In the genomic region with DNA sequence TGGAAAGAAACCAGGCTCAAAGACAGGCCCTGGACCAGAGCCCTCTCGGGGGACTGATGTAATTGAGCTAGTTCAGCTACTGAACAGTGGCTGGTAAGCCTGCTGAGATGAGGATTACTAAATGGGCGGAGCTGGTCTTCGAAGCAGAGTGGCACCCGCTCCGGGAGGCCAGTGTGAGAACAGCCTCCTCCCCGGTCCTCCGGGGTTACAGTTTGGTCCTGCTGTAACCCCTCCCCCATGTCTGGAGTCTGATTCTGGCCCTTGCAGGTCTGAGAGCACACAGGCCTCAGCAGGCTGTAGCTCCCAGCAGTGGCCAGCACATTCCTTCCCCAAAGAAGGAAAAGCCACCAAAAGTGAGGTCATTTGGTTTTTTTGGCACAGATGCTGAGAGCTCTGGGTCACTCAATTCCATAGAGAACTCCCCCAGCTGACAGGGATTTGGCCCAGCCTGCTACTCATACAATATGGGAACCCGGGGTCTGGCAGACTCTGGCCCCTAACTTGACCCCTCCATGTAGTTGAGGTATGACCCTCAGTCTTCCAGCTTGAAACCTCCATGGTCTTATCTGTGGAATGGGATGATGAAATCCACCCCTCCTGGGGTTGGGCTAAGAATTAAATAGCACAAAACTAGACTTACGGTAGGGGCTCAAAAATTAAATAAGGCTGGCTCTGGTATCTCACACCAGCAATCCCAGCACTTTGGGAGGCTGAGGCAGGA, we compare ENCODE assay signal across 1 cellular context.
TF ChIP-seq lines count a peak whose summit lies in the region.

No MANE protein-coding gene starts in this region.

TF ChIP-seq in HepG2, 621 proteins besides CTCF, POLR2A, EP300 and RAD21 (continued from another document and continues in another):
- TF ChIP-seq, protein P1, sequence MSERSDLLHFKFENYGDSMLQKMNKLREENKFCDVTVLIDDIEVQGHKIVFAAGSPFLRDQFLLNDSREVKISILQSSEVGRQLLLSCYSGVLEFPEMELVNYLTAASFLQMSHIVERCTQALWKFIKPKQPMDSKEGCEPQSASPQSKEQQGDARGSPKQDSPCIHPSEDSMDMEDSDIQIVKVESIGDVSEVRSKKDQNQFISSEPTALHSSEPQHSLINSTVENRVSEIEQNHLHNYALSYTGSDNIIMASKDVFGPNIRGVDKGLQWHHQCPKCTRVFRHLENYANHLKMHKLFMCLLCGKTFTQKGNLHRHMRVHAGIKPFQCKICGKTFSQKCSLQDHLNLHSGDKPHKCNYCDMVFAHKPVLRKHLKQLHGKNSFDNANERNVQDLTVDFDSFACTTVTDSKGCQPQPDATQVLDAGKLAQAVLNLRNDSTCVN (CRISPR knock-in tag; IDR thresholded peaks at IDR 0.05; ENCODE audit: borderline replicate concordance), result 0 out of 2 replicates have a peak, but pooled peaks have one; percentile 29
- no peak for TF ChIP-seq FOXA3 (CRISPR knock-in tag; IDR thresholded peaks at IDR 0.05)
- TF ChIP-seq KLF6 (CRISPR knock-in tag; IDR thresholded peaks at IDR 0.05), result no peak
- peak; percentile 42 for TF ChIP-seq CEBPG (CRISPR knock-in tag; IDR thresholded peaks at IDR 0.05)
- TF ChIP-seq PRPF4 (IDR thresholded peaks at IDR 0.05; ENCODE audit: low read depth, low read length, poor library complexity, severe bottlenecking), result no peak
- TF ChIP-seq, protein P2, sequence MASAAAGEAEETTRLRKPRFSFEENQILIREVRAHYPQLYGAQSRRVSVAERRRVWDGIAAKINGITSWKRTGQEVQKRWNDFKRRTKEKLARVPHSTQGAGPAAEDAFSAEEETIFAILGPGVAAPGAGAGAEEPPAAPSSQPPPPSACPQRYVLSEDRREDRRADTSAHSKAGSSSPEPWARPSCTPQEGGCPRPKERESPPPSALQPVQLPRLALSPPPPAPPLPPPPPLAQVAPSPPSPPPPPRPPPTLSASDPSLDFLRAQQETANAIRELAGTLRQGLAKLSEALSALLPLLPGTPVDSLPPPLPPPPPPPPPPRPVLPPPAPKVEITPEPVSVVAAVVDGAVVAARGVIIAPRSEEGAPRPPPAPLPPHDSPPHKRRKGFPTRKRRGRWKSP (CRISPR knock-in tag; IDR thresholded peaks at IDR 0.05), result peak; percentile 27; the same call in 1 of the 2 replicates
- TF ChIP-seq, protein P3, sequence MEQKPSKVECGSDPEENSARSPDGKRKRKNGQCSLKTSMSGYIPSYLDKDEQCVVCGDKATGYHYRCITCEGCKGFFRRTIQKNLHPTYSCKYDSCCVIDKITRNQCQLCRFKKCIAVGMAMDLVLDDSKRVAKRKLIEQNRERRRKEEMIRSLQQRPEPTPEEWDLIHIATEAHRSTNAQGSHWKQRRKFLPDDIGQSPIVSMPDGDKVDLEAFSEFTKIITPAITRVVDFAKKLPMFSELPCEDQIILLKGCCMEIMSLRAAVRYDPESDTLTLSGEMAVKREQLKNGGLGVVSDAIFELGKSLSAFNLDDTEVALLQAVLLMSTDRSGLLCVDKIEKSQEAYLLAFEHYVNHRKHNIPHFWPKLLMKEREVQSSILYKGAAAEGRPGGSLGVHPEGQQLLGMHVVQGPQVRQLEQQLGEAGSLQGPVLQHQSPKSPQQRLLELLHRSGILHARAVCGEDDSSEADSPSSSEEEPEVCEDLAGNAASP (CRISPR knock-in tag; IDR thresholded peaks at IDR 0.05; ENCODE audit: borderline replicate concordance), result peak; percentile 48; the same call in 1 of the 2 replicates
- TF ChIP-seq ZNF234 (CRISPR knock-in tag; conservative IDR thresholded peaks at IDR 0.05), result no peak
- TF ChIP-seq SMAD9 (CRISPR knock-in tag; IDR thresholded peaks at IDR 0.05), result no peak
- TF ChIP-seq, protein P4, sequence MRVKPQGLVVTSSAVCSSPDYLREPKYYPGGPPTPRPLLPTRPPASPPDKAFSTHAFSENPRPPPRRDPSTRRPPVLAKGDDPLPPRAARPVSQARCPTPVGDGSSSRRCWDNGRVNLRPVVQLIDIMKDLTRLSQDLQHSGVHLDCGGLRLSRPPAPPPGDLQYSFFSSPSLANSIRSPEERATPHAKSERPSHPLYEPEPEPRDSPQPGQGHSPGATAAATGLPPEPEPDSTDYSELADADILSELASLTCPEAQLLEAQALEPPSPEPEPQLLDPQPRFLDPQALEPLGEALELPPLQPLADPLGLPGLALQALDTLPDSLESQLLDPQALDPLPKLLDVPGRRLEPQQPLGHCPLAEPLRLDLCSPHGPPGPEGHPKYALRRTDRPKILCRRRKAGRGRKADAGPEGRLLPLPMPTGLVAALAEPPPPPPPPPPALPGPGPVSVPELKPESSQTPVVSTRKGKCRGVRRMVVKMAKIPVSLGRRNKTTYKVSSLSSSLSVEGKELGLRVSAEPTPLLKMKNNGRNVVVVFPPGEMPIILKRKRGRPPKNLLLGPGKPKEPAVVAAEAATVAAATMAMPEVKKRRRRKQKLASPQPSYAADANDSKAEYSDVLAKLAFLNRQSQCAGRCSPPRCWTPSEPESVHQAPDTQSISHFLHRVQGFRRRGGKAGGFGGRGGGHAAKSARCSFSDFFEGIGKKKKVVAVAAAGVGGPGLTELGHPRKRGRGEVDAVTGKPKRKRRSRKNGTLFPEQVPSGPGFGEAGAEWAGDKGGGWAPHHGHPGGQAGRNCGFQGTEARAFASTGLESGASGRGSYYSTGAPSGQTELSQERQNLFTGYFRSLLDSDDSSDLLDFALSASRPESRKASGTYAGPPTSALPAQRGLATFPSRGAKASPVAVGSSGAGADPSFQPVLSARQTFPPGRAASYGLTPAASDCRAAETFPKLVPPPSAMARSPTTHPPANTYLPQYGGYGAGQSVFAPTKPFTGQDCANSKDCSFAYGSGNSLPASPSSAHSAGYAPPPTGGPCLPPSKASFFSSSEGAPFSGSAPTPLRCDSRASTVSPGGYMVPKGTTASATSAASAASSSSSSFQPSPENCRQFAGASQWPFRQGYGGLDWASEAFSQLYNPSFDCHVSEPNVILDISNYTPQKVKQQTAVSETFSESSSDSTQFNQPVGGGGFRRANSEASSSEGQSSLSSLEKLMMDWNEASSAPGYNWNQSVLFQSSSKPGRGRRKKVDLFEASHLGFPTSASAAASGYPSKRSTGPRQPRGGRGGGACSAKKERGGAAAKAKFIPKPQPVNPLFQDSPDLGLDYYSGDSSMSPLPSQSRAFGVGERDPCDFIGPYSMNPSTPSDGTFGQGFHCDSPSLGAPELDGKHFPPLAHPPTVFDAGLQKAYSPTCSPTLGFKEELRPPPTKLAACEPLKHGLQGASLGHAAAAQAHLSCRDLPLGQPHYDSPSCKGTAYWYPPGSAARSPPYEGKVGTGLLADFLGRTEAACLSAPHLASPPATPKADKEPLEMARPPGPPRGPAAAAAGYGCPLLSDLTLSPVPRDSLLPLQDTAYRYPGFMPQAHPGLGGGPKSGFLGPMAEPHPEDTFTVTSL (CRISPR knock-in tag; IDR thresholded peaks at IDR 0.05; ENCODE audit: borderline replicate concordance), result peak; percentile 40; the same call in 1 of the 2 replicates
- TF ChIP-seq ZNF451 (CRISPR knock-in tag; IDR thresholded peaks at IDR 0.05), result 0 out of 2 replicates have a peak, but pooled peaks have one; percentile 18
- no peak for TF ChIP-seq CAMTA2 (CRISPR knock-in tag; IDR thresholded peaks at IDR 0.05; ENCODE audit: borderline replicate concordance)
- TF ChIP-seq, protein P5, sequence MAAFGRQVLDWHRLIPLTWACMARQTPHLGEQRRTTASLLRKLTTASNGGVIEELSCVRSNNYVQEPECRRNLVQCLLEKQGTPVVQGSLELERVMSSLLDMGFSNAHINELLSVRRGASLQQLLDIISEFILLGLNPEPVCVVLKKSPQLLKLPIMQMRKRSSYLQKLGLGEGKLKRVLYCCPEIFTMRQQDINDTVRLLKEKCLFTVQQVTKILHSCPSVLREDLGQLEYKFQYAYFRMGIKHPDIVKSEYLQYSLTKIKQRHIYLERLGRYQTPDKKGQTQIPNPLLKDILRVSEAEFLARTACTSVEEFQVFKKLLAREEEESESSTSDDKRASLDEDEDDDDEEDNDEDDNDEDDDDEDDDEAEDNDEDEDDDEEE (CRISPR knock-in tag; IDR thresholded peaks at IDR 0.05), result no peak
- TF ChIP-seq TEAD3 (CRISPR knock-in tag; optimal IDR thresholded peaks at IDR 0.05; ENCODE audit: borderline replicate concordance), result peak; percentile 35
- TF ChIP-seq ZNF557 (CRISPR knock-in tag; IDR thresholded peaks at IDR 0.05), result 0 out of 2 replicates have a peak, but pooled peaks have one; percentile 26
- TF ChIP-seq SP1 (IDR thresholded peaks at IDR 0.05), result no peak
- 0 out of 2 replicates have a peak, but pooled peaks have one; percentile 10 for TF ChIP-seq SP1 (CRISPR knock-in tag; IDR thresholded peaks at IDR 0.05)
- TF ChIP-seq SIX4 (CRISPR knock-in tag; IDR thresholded peaks at IDR 0.05), result 0 out of 2 replicates have a peak, but pooled peaks have one; percentile 8
- TF ChIP-seq BCL6 (CRISPR knock-in tag; IDR thresholded peaks at IDR 0.05), result peak; percentile 49; the same call in 1 of the 2 replicates
- peak; percentile 21; the same call in 1 of the 2 replicates for TF ChIP-seq MYC (CRISPR knock-in tag; IDR thresholded peaks at IDR 0.05; ENCODE audit: borderline replicate concordance)
- TF ChIP-seq ZNF501 (CRISPR knock-in tag; IDR thresholded peaks at IDR 0.05), result 0 out of 2 replicates have a peak, but pooled peaks have one; percentile 16
- TF ChIP-seq ZNF556 (CRISPR knock-in tag; IDR thresholded peaks at IDR 0.05; ENCODE audit: borderline replicate concordance), result 0 out of 2 replicates have a peak, but pooled peaks have one; percentile 15
- 0 out of 2 replicates have a peak, but pooled peaks have one; percentile 41 for TF ChIP-seq ZNF761 (CRISPR knock-in tag; conservative IDR thresholded peaks at IDR 0.05)
- 0 out of 2 replicates have a peak, but pooled peaks have one; percentile 26 for TF ChIP-seq SRF (IDR thresholded peaks at IDR 0.05; ENCODE audit: low read depth, low read length)
- peak; percentile 62 for TF ChIP-seq SAP130 (CRISPR knock-in tag; IDR thresholded peaks at IDR 0.05; ENCODE audit: low read depth)
- TF ChIP-seq ZNF816 (CRISPR knock-in tag; IDR thresholded peaks at IDR 0.05; ENCODE audit: borderline replicate concordance), result 0 out of 2 replicates have a peak, but pooled peaks have one; percentile 37
- TF ChIP-seq ZNF17 (CRISPR knock-in tag; IDR thresholded peaks at IDR 0.05), result no peak
- TF ChIP-seq, protein P6, sequence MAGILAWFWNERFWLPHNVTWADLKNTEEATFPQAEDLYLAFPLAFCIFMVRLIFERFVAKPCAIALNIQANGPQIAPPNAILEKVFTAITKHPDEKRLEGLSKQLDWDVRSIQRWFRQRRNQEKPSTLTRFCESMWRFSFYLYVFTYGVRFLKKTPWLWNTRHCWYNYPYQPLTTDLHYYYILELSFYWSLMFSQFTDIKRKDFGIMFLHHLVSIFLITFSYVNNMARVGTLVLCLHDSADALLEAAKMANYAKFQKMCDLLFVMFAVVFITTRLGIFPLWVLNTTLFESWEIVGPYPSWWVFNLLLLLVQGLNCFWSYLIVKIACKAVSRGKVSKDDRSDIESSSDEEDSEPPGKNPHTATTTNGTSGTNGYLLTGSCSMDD (CRISPR knock-in tag; IDR thresholded peaks at IDR 0.05), result no peak
- TF ChIP-seq, protein P7, sequence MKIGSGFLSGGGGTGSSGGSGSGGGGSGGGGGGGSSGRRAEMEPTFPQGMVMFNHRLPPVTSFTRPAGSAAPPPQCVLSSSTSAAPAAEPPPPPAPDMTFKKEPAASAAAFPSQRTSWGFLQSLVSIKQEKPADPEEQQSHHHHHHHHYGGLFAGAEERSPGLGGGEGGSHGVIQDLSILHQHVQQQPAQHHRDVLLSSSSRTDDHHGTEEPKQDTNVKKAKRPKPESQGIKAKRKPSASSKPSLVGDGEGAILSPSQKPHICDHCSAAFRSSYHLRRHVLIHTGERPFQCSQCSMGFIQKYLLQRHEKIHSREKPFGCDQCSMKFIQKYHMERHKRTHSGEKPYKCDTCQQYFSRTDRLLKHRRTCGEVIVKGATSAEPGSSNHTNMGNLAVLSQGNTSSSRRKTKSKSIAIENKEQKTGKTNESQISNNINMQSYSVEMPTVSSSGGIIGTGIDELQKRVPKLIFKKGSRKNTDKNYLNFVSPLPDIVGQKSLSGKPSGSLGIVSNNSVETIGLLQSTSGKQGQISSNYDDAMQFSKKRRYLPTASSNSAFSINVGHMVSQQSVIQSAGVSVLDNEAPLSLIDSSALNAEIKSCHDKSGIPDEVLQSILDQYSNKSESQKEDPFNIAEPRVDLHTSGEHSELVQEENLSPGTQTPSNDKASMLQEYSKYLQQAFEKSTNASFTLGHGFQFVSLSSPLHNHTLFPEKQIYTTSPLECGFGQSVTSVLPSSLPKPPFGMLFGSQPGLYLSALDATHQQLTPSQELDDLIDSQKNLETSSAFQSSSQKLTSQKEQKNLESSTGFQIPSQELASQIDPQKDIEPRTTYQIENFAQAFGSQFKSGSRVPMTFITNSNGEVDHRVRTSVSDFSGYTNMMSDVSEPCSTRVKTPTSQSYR (CRISPR knock-in tag; IDR thresholded peaks at IDR 0.05; ENCODE audit: borderline replicate concordance), result peak; percentile 73; the same call in 1 of the 2 replicates
- TF ChIP-seq, protein P8, sequence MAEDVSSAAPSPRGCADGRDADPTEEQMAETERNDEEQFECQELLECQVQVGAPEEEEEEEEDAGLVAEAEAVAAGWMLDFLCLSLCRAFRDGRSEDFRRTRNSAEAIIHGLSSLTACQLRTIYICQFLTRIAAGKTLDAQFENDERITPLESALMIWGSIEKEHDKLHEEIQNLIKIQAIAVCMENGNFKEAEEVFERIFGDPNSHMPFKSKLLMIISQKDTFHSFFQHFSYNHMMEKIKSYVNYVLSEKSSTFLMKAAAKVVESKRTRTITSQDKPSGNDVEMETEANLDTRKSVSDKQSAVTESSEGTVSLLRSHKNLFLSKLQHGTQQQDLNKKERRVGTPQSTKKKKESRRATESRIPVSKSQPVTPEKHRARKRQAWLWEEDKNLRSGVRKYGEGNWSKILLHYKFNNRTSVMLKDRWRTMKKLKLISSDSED (CRISPR knock-in tag; IDR thresholded peaks at IDR 0.05), result no peak
- peak; percentile 38; the same call in 1 of the 2 replicates for TF ChIP-seq ZFX (CRISPR knock-in tag; IDR thresholded peaks at IDR 0.05; ENCODE audit: low read depth)
- no peak for TF ChIP-seq ZSCAN31 (CRISPR knock-in tag; IDR thresholded peaks at IDR 0.05; ENCODE audit: low read depth)
- peak; percentile 31; the same call in 1 of the 2 replicates for TF ChIP-seq SOX5 (CRISPR knock-in tag; IDR thresholded peaks at IDR 0.05; ENCODE audit: borderline replicate concordance)
- TF ChIP-seq CREB1 (IDR thresholded peaks at IDR 0.05), result no peak
- TF ChIP-seq CREB1 (CRISPR knock-in tag; IDR thresholded peaks at IDR 0.05), result 0 out of 2 replicates have a peak, but pooled peaks have one; percentile 17
- TF ChIP-seq ZNF629 (CRISPR knock-in tag; conservative IDR thresholded peaks at IDR 0.05), result peak; percentile 94
- TF ChIP-seq, protein P9, sequence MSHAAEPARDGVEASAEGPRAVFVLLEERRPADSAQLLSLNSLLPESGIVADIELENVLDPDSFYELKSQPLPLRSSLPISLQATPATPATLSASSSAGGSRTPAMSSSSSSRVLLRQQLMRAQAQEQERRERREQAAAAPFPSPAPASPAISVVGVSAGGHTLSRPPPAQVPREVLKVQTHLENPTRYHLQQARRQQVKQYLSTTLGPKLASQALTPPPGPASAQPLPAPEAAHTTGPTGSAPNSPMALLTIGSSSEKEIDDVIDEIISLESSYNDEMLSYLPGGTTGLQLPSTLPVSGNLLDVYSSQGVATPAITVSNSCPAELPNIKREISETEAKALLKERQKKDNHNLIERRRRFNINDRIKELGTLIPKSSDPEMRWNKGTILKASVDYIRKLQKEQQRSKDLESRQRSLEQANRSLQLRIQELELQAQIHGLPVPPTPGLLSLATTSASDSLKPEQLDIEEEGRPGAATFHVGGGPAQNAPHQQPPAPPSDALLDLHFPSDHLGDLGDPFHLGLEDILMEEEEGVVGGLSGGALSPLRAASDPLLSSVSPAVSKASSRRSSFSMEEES (CRISPR knock-in tag; IDR thresholded peaks at IDR 0.05), result no peak
- TF ChIP-seq SP5 (CRISPR knock-in tag; IDR thresholded peaks at IDR 0.05; ENCODE audit: borderline replicate concordance, low read depth), result peak; percentile 88
